15 cellular contexts compared by ENCODE assay signal in the genomic region with DNA sequence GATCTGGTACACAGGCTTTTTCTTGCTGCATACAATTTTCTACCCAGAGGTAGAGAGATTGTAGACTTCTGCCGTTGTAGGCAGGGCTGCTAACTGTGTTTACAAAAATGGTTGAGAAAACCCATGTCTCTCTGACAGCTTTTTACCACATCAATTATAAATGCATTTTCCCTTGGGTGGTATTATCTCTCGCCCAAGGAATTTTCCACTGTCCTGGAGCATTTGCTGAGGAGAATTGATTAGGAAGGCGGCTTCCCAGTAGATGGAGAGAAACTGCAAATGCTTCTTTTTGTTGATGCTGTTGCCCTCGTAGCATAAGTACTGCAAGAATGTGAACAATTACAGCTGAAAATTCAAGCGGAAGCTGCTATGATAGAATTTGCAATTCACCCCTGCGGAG.
A peak's percentile ranks its signal among the peaks of the same experiment; 100 is the strongest.
DNase-seq lines count a peak whose midpoint lies in the region.
"Had no signal": no experiment of that assay in that cellular context is flagged by ENCODE, and none has a peak within 500 bp of the region (broad histone marks: within the 10 kb centered on the region; RNA-seq: fewer than 3 reads in every experiment).

No MANE protein-coding gene starts in this region.

- no peak overlapping the region for H3K9ac ChIP-seq in trophoblast cell (ENCODE audit: low read length)
- H3K9ac ChIP-seq: GM23248 had no signal

- H3K36me3 ChIP-seq in trophoblast cell (ENCODE audit: control insufficient read depth in 1 of 2, insufficient read depth in 2 of 2, low read length in 2 of 2), result no peaks in the 10 kb centered on the region

- H3K79me2 ChIP-seq in trophoblast cell (ENCODE audit: control insufficient read depth, insufficient read depth, low read length, poor library complexity), result no peaks in the 10 kb centered on the region

- no peak overlapping the region for H3K4me3 ChIP-seq in trophoblast cell (ENCODE audit: low read depth, low read length)
- H3K4me3 ChIP-seq: GM23248 had no signal

- H2AK5ac ChIP-seq in trophoblast cell (ENCODE audit: low read length), result no peak overlapping the region

- no peak overlapping the region for H3K14ac ChIP-seq in trophoblast cell (ENCODE audit: low read length)

- H3K27me3 ChIP-seq in trophoblast cell (ENCODE audit: insufficient read depth, low read length), result no peaks in the 10 kb centered on the region

- H3K4me1 ChIP-seq in trophoblast cell (ENCODE audit: control insufficient read depth in 1 of 2, insufficient read depth in 2 of 2, low read length in 2 of 2), result no peaks in the 10 kb centered on the region

- H2AFZ ChIP-seq in trophoblast cell (ENCODE audit: insufficient read depth, low read length, poor library complexity), result no peak overlapping the region
- H2AFZ ChIP-seq: GM23248 had no signal

- H3K79me1 ChIP-seq in trophoblast cell (ENCODE audit: low read length), result no peaks in the 10 kb centered on the region

- H3K9me3 ChIP-seq in trophoblast cell (ENCODE audit: insufficient read depth, low read depth, low read length), result no peaks in the 10 kb centered on the region

- no peak overlapping the region for H3K4ac ChIP-seq in trophoblast cell (ENCODE audit: low read depth, low read length)

- no CpG with 5 or more reads among the region's 6 CpGs for WGBS in trophoblast cell (ENCODE audit: extremely low coverage, insufficient coverage, insufficient read length)

- H3K27ac ChIP-seq in trophoblast cell (ENCODE audit: low read depth, low read length), result no peak overlapping the region
- H3K27ac ChIP-seq: GM23248 had no signal

- H3K4me2 ChIP-seq in trophoblast cell (ENCODE audit: low read length), result peak overlapping the region; percentile 40

- H3K18ac ChIP-seq in trophoblast cell (ENCODE audit: low read length), result no peak overlapping the region

- no peak overlapping the region for H2BK120ac ChIP-seq in trophoblast cell (ENCODE audit: insufficient read depth, low read length, poor library complexity)

- H2BK5ac ChIP-seq in trophoblast cell (ENCODE audit: low read depth, low read length, poor library complexity), result no peak overlapping the region

- DNase-seq in SK-N-DZ (ENCODE audit: low spot score) (peak; percentile 73), ecto neural progenitor cell (ENCODE audit: low spot score) (peak; percentile 45), islet precursor cell (peak; percentile 53), trophoblast cell (no peak), EL (no peak), NCI-H82 (lab: John Stamatoyannopoulos, UW) (no peak), NCI-H1694 treated with DMSO at 0.1 percent for 48 hours (lab: John Stamatoyannopoulos, UW) (no peak)
- no peak for DNase-seq in activated CD4-positive, alpha-beta T cell treated with anti-CD3 and anti-CD28 coated beads, Interleukin-2, amount 50 U/mL, for 1 hour
- DNase-seq: ACHN; C1 segment of cervical spinal cord; Calu3; CD4-positive, alpha-beta T cell; DMS 273 treated with DMSO at 0.1 percent for 48 hours; GM23248; H9 had no signal

- H4K8ac ChIP-seq in trophoblast cell (ENCODE audit: low read depth, low read length), result no peak overlapping the region

- no peak overlapping the region for H3K23ac ChIP-seq in trophoblast cell (ENCODE audit: low read length)

- H2BK12ac ChIP-seq in trophoblast cell (ENCODE audit: low read length), result no peak overlapping the region

- H4K91ac ChIP-seq in trophoblast cell (ENCODE audit: low read depth, low read length), result no peak overlapping the region

- H4K12ac ChIP-seq in trophoblast cell (ENCODE audit: low read depth, low read length), result no peak overlapping the region

Comparison
In these comparisons a context has a peak if more than half of its experiments do, and no peak if none do; other contexts are left out.
1. DNase-seq: peak in SK-N-DZ (single experiment), ecto neural progenitor cell (single experiment) and islet precursor cell (single experiment); none in trophoblast cell (0 of 2), EL (single experiment), NCI-H82 (single experiment), NCI-H1694 treated with DMSO at 0.1 percent for 48 hours (single experiment) and activated CD4-positive, alpha-beta T cell treated with anti-CD3 and anti-CD28 coated beads, Interleukin-2, amount 50 U/mL, for 1 hour (single experiment).